ENCODE assay signal across 12 cellular contexts in the genomic region with DNA sequence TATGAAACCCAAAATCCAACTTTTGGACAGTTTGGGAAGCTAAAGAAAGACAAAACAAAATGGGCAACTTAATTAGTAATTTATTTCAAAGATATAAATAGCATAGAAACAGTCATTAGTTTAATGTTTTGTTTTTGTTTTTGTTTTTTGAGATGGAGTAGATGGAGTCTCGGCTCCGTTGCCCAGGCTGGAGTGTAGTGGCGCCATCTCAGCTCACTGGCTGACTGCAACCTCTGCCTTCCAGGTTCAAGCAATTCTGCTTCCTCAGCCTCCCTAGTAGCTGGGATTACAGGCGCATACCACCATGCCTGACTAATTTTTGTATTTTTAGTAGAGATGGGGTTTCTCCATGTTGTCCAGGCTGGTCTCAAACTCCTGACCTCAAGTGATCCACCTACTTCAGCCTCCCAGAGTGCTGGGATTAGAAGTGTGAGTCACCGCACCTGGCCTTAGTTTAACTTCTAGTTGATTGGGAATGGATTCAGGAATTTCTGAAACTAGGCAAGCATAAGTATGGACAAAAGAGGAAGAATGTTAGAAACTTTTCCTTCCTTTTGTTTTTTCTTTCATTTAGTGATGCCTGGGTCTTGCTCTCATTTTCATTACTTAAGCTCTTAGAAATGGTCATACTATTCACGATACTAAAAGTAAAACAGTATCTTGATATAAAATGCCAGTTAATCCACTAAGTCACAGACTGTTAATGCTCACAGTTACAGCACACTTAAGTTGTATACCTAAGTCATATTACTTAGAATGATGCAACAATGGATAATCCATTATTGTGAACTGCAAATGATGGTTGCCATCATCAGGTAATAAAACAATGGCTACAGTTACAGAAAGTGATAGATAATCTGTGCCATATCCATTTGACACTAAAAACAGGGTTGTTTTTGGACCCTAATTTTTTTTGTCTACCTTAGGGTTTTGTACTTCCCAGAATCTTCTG. TPM values are rescaled to one million over a fixed set of nuclear protein-coding genes. Genes with fewer than 3 reads are reported as not detected.
DNase-seq lines count a peak whose midpoint lies in the region; ATAC-seq and TF ChIP-seq lines count a peak whose summit lies in the region.
"Had no signal": no experiment of that assay in that cellular context is flagged by ENCODE, and none has a peak within 500 bp of the region (broad histone marks: within the 10 kb centered on the region; RNA-seq: fewer than 3 reads in every experiment).

No MANE protein-coding gene starts in this region.

- no peak overlapping the region for H3K18ac ChIP-seq in mesenchymal stem cell (ENCODE audit: low read depth in 1 of 2, low read length in 2 of 2)

- H3K79me1 ChIP-seq in mesenchymal stem cell (replicated peaks; ENCODE audit: low read length, poor library complexity, severe bottlenecking), result no peaks in the 10 kb centered on the region

- no peak overlapping the region for H2BK15ac ChIP-seq in mesenchymal stem cell (ENCODE audit: low read depth, poor library complexity, severe bottlenecking)

- H3K4me3 ChIP-seq in BLaER1 treated with 17β-estradiol and CSF1 and Interleukin-3, amounts not matched to agents 10 nM and 100 nM, result peak overlapping the region in 3 of 10 experiments; percentile 8 to 25 (median 15); a peak in 2 of 20 replicates
- H3K4me3 ChIP-seq in HL-60 (replicated peaks; ENCODE audit: insufficient read depth, low read length) (no peak overlapping the region), astrocyte of the spinal cord (ENCODE audit: low read depth, low read length) (no peak overlapping the region), mesenchymal stem cell (ENCODE audit: insufficient read depth in 1 of 2, low read depth in 1 of 2, low read length in 2 of 2) (peak overlapping the region in 1 of 2 experiments; percentile 42)
- H3K4me3 ChIP-seq: right lobe of liver had no signal

- peaks cover 74 to 100% (median 83%) of the 10 kb centered on the region in 10 experiments for H3K4me1 ChIP-seq in BLaER1 treated with 17β-estradiol and CSF1 and Interleukin-3, amounts not matched to agents 10 nM and 100 nM
- peaks cover 7% of the 10 kb centered on the region for H3K4me1 ChIP-seq in mesenchymal stem cell (ENCODE audit: control insufficient read depth, insufficient read depth, low read depth, low read length)

- H3K9ac ChIP-seq in BLaER1 treated with 17β-estradiol and CSF1 and Interleukin-3, amounts not matched to agents 10 nM and 100 nM, result peak overlapping the region in 5 of 11 experiments; percentile 4 to 40 (median 20); a peak in 3 of 22 replicates
- H3K9ac ChIP-seq in mesenchymal stem cell (ENCODE audit: low read length), result no peak overlapping the region

- H2BK5ac ChIP-seq in mesenchymal stem cell (ENCODE audit: low read depth, low read length, poor library complexity, severe bottlenecking), result no peak overlapping the region

- no peak overlapping the region for H4K91ac ChIP-seq in mesenchymal stem cell (ENCODE audit: low read length)

- WGBS in mesenchymal stem cell, result 79% methylated on average over 4 of the region's 6 CpGs

- no peak overlapping the region for H2AK5ac ChIP-seq in mesenchymal stem cell (ENCODE audit: low read length, severe bottlenecking)

- no peak overlapping the region for H3K14ac ChIP-seq in mesenchymal stem cell (ENCODE audit: low read length in 2 of 2)

- H4K8ac ChIP-seq in mesenchymal stem cell (ENCODE audit: low read length), result no peak overlapping the region

- H3K27ac ChIP-seq in BLaER1 treated with 17β-estradiol and CSF1 and Interleukin-3, amounts not matched to agents 10 nM and 100 nM, result peak overlapping the region; percentile 16 to 71 (median 62); a peak in 20 of 22 replicates
- H3K27ac ChIP-seq in HL-60 (replicated peaks) (peak overlapping the region; percentile 46), mesenchymal stem cell (ENCODE audit: low read length, poor library complexity, severe bottlenecking) (no peak overlapping the region)
- H3K27ac ChIP-seq: right lobe of liver had no signal

- H3K4ac ChIP-seq in mesenchymal stem cell (ENCODE audit: low read depth in 1 of 2, low read length in 2 of 2), result no peak overlapping the region

- no peak overlapping the region for H3K23ac ChIP-seq in mesenchymal stem cell (ENCODE audit: low read length in 2 of 2)

- no peaks in the 10 kb centered on the region for H3K27me3 ChIP-seq in BLaER1 treated with 17β-estradiol and CSF1 and Interleukin-3, amounts not matched to agents 10 nM and 100 nM
- no peaks in the 10 kb centered on the region for H3K27me3 ChIP-seq in HL-60 (ENCODE audit: insufficient read depth, poor library complexity, severe bottlenecking)
- H3K27me3 ChIP-seq in mesenchymal stem cell (ENCODE audit: control insufficient read depth in 1 of 2, insufficient read depth in 1 of 2, low read length in 2 of 2), result no peaks in the 10 kb centered on the region
- H3K27me3 ChIP-seq: right lobe of liver had no signal

- H3K4me2 ChIP-seq in BLaER1 treated with 17β-estradiol and CSF1 and Interleukin-3, amounts not matched to agents 10 nM and 100 nM, result peak overlapping the region; percentile 72 to 91 (median 81)
- no peak overlapping the region for H3K4me2 ChIP-seq in mesenchymal stem cell (ENCODE audit: low read length, poor library complexity, severe bottlenecking)

- in situ Hi-C loops in astrocyte of the spinal cord (cut with HindIII; ENCODE audit: low sequenced_read_pairs), result no loop called here

- peaks cover 0 to 13% (median 8%) of the 10 kb centered on the region in 11 experiments; a peak in 12 of 22 replicates for H3K9me3 ChIP-seq in BLaER1 treated with 17β-estradiol and CSF1 and Interleukin-3, amounts not matched to agents 10 nM and 100 nM (replicated peaks in 1 of 11)
- no peaks in the 10 kb centered on the region for H3K9me3 ChIP-seq in mesenchymal stem cell (ENCODE audit: control insufficient read depth, low read length)
- H3K9me3 ChIP-seq: right lobe of liver had no signal

- H2AFZ ChIP-seq in mesenchymal stem cell (ENCODE audit: low read depth, low read length), result no peak overlapping the region

- H2BK120ac ChIP-seq in mesenchymal stem cell (ENCODE audit: low read depth, low read length), result no peak overlapping the region

- no peak for ATAC-seq in GM18502 (IDR thresholded peaks at IDR 0.05; ENCODE audit: poor library complexity, unreplicated experiment)
- ATAC-seq in GM18520 (IDR thresholded peaks at IDR 0.05; ENCODE audit: unreplicated experiment), result no peak
- ATAC-seq: esophagus mucosa had no signal

- H3K36me3 ChIP-seq in BLaER1 treated with 17β-estradiol and CSF1 and Interleukin-3, amounts not matched to agents 10 nM and 100 nM, result peaks cover 0 to 26% (median 14%) of the 10 kb centered on the region in 11 experiments; a peak in 16 of 22 replicates
- no peaks in the 10 kb centered on the region for H3K36me3 ChIP-seq in mesenchymal stem cell (ENCODE audit: control insufficient read depth in 1 of 2, insufficient read depth in 2 of 2, low read depth in 1 of 2, low read length in 2 of 2)
- H3K36me3 ChIP-seq: right lobe of liver had no signal

- peaks cover 67 to 100% (median 100%) of the 10 kb centered on the region in 11 experiments for H4K20me1 ChIP-seq in BLaER1 treated with 17β-estradiol and CSF1 and Interleukin-3, amounts not matched to agents 10 nM and 100 nM

- no peak overlapping the region for H2BK12ac ChIP-seq in mesenchymal stem cell (ENCODE audit: low read length in 2 of 2)

- DNase-seq in HL-60 (ENCODE audit: low read depth in 1 of 2, low spot score in 1 of 2), result no peak
- DNase-seq in astrocyte of the spinal cord (ENCODE audit: low read depth, low spot score), result peak; percentile 44
- peak; percentile 41 for DNase-seq in mesenchymal stem cell
- no peak for DNase-seq in DMS53 (lab: John Stamatoyannopoulos, UW)
- no peak for DNase-seq in COLO668 (lab: John Stamatoyannopoulos, UW; ENCODE audit: unreplicated experiment)
- DNase-seq: activated naive CD8-positive, alpha-beta T cell treated with anti-CD3 and anti-CD28 coated beads, Interleukin-2, amount 10 ng/mL, durations not matched to agents 7 days and 5 days; NCI-H1436 treated with DMSO at 0.1 percent for 48 hours; right lobe of liver had no signal

- TF ChIP-seq CTCF in HL-60 (IDR thresholded peaks at IDR 0.05; ENCODE audit: insufficient read depth, low read length) (no peak), astrocyte of the spinal cord (IDR thresholded peaks at IDR 0.05; ENCODE audit: low read depth, low read length) (no peak)

RNA-seq across cellular contexts. Expression of a gene that starts 8.2 kb away (rescaled TPM):
- polyA plus RNA-seq in mesenchymal stem cell (2013, experiment 1 of 2), result 51.6 TPM
- 50.6 TPM for polyA plus RNA-seq in mesenchymal stem cell (2013, experiment 2 of 2)

Comparison
In these comparisons a context has a peak if more than half of its experiments do, and no peak if none do; other contexts are left out.
1. DNase-seq: peak in astrocyte of the spinal cord (single experiment) and mesenchymal stem cell (single experiment); none in HL-60 (0 of 2), DMS53 (single experiment) and COLO668 (single experiment).